Comparison of ENCODE assay signal across 9 cellular contexts in the genomic region with DNA sequence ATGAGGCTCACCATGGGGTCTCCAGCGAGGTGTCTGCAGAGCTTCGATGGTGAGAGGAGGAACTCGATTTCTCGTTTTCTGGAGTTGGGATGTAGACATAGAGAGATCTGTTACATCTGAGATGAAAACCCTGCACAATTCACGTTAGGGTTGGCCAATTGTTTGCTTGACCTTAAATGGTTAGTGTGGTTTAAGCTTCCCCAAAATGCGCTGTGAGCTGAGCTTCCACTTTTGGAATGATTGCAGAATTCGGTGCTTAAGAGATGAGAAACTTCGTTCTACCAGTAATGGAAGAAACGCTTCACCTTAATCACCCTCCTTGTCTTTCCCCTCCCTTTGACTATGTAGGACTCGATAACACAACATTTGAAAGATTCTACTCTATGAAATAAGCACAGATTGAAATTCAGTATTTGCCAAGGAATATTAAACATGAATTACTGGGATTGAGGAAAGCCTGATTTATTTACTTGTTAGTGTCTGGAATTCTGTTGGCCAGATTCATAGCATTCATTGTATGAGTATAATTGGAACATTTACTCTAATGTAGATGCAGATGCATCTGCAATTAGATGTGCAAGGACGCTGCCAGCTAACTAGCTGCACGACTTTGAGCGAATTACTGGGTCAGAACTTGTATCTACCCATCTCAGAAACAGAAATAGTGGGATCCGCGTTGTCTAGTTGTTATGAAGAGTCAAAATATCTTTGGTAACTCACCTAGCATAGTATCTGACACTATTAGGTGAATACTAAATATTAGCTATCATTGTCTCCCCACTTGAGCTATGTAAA.
DNase-seq lines count a peak whose midpoint lies in the region; ATAC-seq and FAIRE-seq lines count a peak whose summit lies in the region.
"Had no signal": no experiment of that assay in that cellular context is flagged by ENCODE, and none has a peak within 500 bp of the region (broad histone marks: within the 10 kb centered on the region; RNA-seq: fewer than 3 reads in every experiment).

No MANE protein-coding gene starts in this region.

- H3K9ac ChIP-seq in NT2/D1 (ENCODE audit: insufficient read length, low read depth) (peak overlapping the region; percentile 84), muscle layer of colon (ENCODE audit: low read length) (peak overlapping the region; percentile 66)

- no peak for FAIRE-seq in RCC 7860 (lab: Jason Lieb, UNC)
- FAIRE-seq: TTC549 had no signal

- peak; percentile 0 for ATAC-seq in GM21576 (IDR thresholded peaks at IDR 0.05; ENCODE audit: unreplicated experiment)
- ATAC-seq in GM19023 (IDR thresholded peaks at IDR 0.05; ENCODE audit: unreplicated experiment): no peak
- no peak for ATAC-seq in HG03460 (IDR thresholded peaks at IDR 0.05; ENCODE audit: unreplicated experiment)

- H3K4me3 ChIP-seq in NT2/D1 (ENCODE audit: insufficient read length, low read depth): peak overlapping the region; percentile 65
- H3K4me3 ChIP-seq in muscle layer of colon (ENCODE audit: low read depth in 1 of 2, low read length in 2 of 2): peak overlapping the region; percentile 77 to 88

- H3K4me1 ChIP-seq in NT2/D1 (ENCODE audit: insufficient read depth, insufficient read length): no peaks in the 10 kb centered on the region
- peaks cover 21% of the 10 kb centered on the region for H3K4me1 ChIP-seq in muscle layer of colon (ENCODE audit: insufficient read depth, low read length)

- H3K9me3 ChIP-seq in NT2/D1 (ENCODE audit: insufficient read depth, low read length) (no peaks in the 10 kb centered on the region), muscle layer of colon (ENCODE audit: low read length) (no peaks in the 10 kb centered on the region)

- peaks cover 12% of the 10 kb centered on the region for H3K27me3 ChIP-seq in NT2/D1 (ENCODE audit: insufficient read depth, insufficient read length)
- H3K27me3 ChIP-seq in muscle layer of colon (ENCODE audit: control insufficient read depth in 1 of 2, insufficient read depth in 2 of 2, low read length in 2 of 2): no peaks in the 10 kb centered on the region

- H3K36me3 ChIP-seq in NT2/D1 (ENCODE audit: insufficient read depth, insufficient read length, low read length) (no peaks in the 10 kb centered on the region), muscle layer of colon (ENCODE audit: insufficient read depth, low read length) (no peaks in the 10 kb centered on the region)

- peak; percentile 81 for DNase-seq in DMS79 treated with DMSO at 0.1 percent for 48 hours (lab: John Stamatoyannopoulos, UW)
- DNase-seq in NT2/D1 (ENCODE audit: low read depth, low spot score): no peak
- DNase-seq in dedifferentiated amniotic fluid mesenchymal stem cell (ENCODE audit: extremely low spot score): peak; percentile 61
- DNase-seq in RCC 7860 (ENCODE audit: low spot score): no peak

- peak overlapping the region; percentile 97 for H3K27ac ChIP-seq in muscle layer of colon (ENCODE audit: low read depth, low read length)

Comparison
In these comparisons a context has a peak if more than half of its experiments do, and no peak if none do; other contexts are left out.
1. DNase-seq: peak in DMS79 treated with DMSO at 0.1 percent for 48 hours (single experiment) and dedifferentiated amniotic fluid mesenchymal stem cell (single experiment); none in NT2/D1 (single experiment) and RCC 7860 (single experiment).